ENCODE assay signal across 7 cellular contexts in the genomic region with DNA sequence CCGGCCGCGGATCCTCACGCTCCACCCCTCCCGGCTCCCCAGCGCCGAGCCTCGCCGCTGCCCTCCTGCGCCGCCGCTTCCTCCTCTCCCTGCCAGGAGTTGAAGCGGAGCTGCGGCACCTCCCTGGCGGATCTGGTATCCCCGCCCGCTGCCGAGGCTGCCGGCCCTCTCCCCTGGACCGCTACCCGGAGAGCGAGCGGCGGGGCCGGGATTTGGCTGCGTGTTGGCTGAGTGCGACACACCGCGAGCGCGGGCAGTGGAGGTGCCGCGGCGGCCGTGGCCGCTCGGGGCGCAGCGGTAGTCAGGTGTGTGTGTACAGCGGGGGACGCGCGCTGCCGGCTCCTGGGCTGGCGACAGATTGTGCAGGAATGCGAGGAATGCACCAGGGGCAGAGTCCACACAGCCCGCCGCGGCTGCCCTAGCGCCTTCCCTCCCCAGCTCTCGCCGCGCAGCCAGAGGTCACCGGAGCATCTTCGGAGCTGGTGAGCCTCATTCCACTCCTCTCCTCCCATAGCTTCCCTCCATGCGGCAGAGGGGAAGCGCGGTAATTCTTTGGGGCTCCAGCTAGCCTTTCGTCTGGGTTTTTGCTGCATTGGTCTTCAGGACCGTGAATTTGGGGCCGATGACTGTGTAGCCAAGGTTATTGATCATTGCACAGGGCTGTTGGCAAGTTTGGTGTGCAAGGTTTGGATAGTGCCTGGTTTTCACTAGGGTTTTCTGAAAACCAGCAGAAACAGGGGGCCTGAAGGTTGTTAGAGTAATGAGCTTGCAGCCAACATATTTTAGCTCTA. TPM values are rescaled to one million over a fixed set of nuclear protein-coding genes. Genes with fewer than 3 reads are reported as not detected.
DNase-seq lines count a peak whose midpoint lies in the region; ATAC-seq and TF ChIP-seq lines count a peak whose summit lies in the region.

No MANE protein-coding gene starts in this region.

- DNase-seq in KG1 (lab: John Stamatoyannopoulos, UW) (peak; percentile 63), T-helper 2 cell (peak; percentile 29 to 66 (median 43)), caudate nucleus (lab: John Stamatoyannopoulos, UW) (peak in 55 of 61 donors; percentile 10 to 84 (median 62)), inferior parietal cortex (ENCODE audit: extremely low spot score) (peak; percentile 72), spleen (no peak)

- ATAC-seq in GM21825 (IDR thresholded peaks at IDR 0.05; ENCODE audit: unreplicated experiment): peak; percentile 52

- intact Hi-C loops in spleen (cut with DNase I; ENCODE audit: low total_unique reads): no loop called here

- H3K9me3 ChIP-seq in spleen: no peaks in the 10 kb centered on the region

- H3K27ac ChIP-seq in caudate nucleus (ENCODE audit: low read depth, low read length): peak overlapping the region; percentile 89
- H3K27ac ChIP-seq in spleen: peak overlapping the region; percentile 73 to 92 (median 90)

- TF ChIP-seq CTCF in spleen (IDR thresholded peaks at IDR 0.05 in 8 of 11, conservative IDR thresholded peaks at IDR 0.05 in 3 of 11): peak in 7 of 11 experiments; percentile 21 to 52 (median 41)

- H3K4me1 ChIP-seq in spleen: peaks cover 10 to 42% (median 29%) of the 10 kb centered on the region in 6 donors

- no peaks in the 10 kb centered on the region for H3K36me3 ChIP-seq in spleen

- H3K4me3 ChIP-seq in GM08714 (ENCODE audit: low read length) (peak overlapping the region; percentile 93), spleen (peak overlapping the region; percentile 59 to 97 (median 90))

- no peak for TF ChIP-seq POLR2A in spleen (IDR thresholded peaks at IDR 0.05)

- peaks cover 0 to 5% (median 0%) of the 10 kb centered on the region in 7 donors for H3K27me3 ChIP-seq in spleen (replicated peaks in 1 of 7)

- WGBS in spleen, 5 donors: 0 to 2% (median 1%) methylated on average over 48 to 61 of the region's 61 CpGs

RNA-seq across cellular contexts. Expression of a gene that starts 1.3 kb away (rescaled TPM):
- 10 to 100 TPM; 24.8 to 53.5 (median 32.7) TPM for total RNA-seq in spleen
- polyA plus RNA-seq in spleen: 1 to 10 TPM; 4.9 to 8.2 (median 6.3) TPM

RNA-seq across cellular contexts. Expression of a gene that starts 1.5 kb away (rescaled TPM):
- under 1 TPM; 0.37 to 0.79 (median 0.54) TPM for total RNA-seq in spleen
- polyA plus RNA-seq in spleen: under 1 TPM; 0.07 to 0.16 (median 0.15) TPM
